In genomic region chr3:3125977-3126376, GRCh38 we compare ENCODE assay signal across 1 cellular context.
TF ChIP-seq lines count a peak whose summit lies in the region.

No MANE protein-coding gene starts in this region.

TF ChIP-seq in H1, 55 proteins besides CTCF, POLR2A, EP300 and RAD21:
- no peak for TF ChIP-seq RNF2 (IDR thresholded peaks at IDR 0.05; ENCODE audit: borderline replicate concordance, low read depth, low read length, missing control alignments, poor library complexity, severe bottlenecking)
- TF ChIP-seq TAF1 (IDR thresholded peaks at IDR 0.05; ENCODE audit: low read depth, low read length) = no peak
- no peak for TF ChIP-seq SIX5 (IDR thresholded peaks at IDR 0.05; ENCODE audit: low read depth, low read length)
- no peak for TF ChIP-seq BRCA1 (IDR thresholded peaks at IDR 0.05; ENCODE audit: low read depth, low read length)
- TF ChIP-seq NRF1 (IDR thresholded peaks at IDR 0.05; ENCODE audit: low read depth, low read length) = no peak
- TF ChIP-seq GABPA (IDR thresholded peaks at IDR 0.05; ENCODE audit: borderline replicate concordance, insufficient read depth, low read length) = no peak
- no peak for TF ChIP-seq SP1 (IDR thresholded peaks at IDR 0.05; ENCODE audit: low read depth, low read length)
- no peak for TF ChIP-seq CREB1 (IDR thresholded peaks at IDR 0.05)
- no peak for TF ChIP-seq SP2 (IDR thresholded peaks at IDR 0.05; ENCODE audit: low read length)
- TF ChIP-seq POLR2AphosphoS5 (IDR thresholded peaks at IDR 0.05; ENCODE audit: low read depth, low read length) = no peak
- no peak for TF ChIP-seq RXRA (IDR thresholded peaks at IDR 0.05; ENCODE audit: insufficient read depth, low read depth, low read length)
- no peak for TF ChIP-seq SIN3A (conservative IDR thresholded peaks at IDR 0.05 in 1 of 2, IDR thresholded peaks at IDR 0.05 in 1 of 2; ENCODE audit: low read depth in 1 of 2, low read length in 2 of 2)
- TF ChIP-seq SUZ12 (IDR thresholded peaks at IDR 0.05; ENCODE audit: low read length) = no peak
- TF ChIP-seq SAP30 (IDR thresholded peaks at IDR 0.05; ENCODE audit: insufficient read depth, insufficient replicate concordance, low read length) = no peak
- no peak for TF ChIP-seq HDAC2 (IDR thresholded peaks at IDR 0.05; ENCODE audit: borderline replicate concordance in 1 of 2, low read depth in 2 of 2, low read length in 2 of 2)
- TF ChIP-seq YY1 (IDR thresholded peaks at IDR 0.05; ENCODE audit: low read depth, low read length) = no peak
- TF ChIP-seq TEAD4 (IDR thresholded peaks at IDR 0.05; ENCODE audit: low read depth, low read length) = no peak
- TF ChIP-seq PHF8 (conservative IDR thresholded peaks at IDR 0.05; ENCODE audit: low read depth, low read length) = no peak
